Comparison of ENCODE assay signal across 8 cellular contexts in genomic region chr20:3767434-3768341, GRCh38. TPM values are rescaled to one million over a fixed set of nuclear protein-coding genes. Genes with fewer than 3 reads are reported as not detected.
A peak's percentile ranks its signal among the peaks of the same experiment; 100 is the strongest.
DNase-seq lines count a peak whose midpoint lies in the region; ATAC-seq and TF ChIP-seq lines count a peak whose summit lies in the region.

TSS of gene ADISSP (minus strand) at chr20:3767753. CDS start at chr20:3760100, 7,653 bp downstream.

- H3K27ac ChIP-seq in PC-3 (ENCODE audit: low read length): peak within 1 kb of the TSS; percentile 41

- POLR2A ChIA-PET in PC-3 (lab: Charles Lee; ENCODE audit: unreplicated experiment): interaction anchor here (0.5 to 1.3 kb wide), 7 partner anchors 9 to 1115 kb away, joined by 3 to 12 read pairs (median 4); partner anchors contain the start of genes CENPB, NOP56 and SPEF1

- H3K9ac ChIP-seq in PC-3 (ENCODE audit: low read length): peak within 1 kb of the TSS; percentile 93

- peaks cover 4% of the 10 kb centered on the region; the same call in 1 of the 2 replicates for H3K36me3 ChIP-seq in PC-3 (ENCODE audit: low read depth, low read length)

- no peak for TF ChIP-seq RAD21 in Ishikawa (IDR thresholded peaks at IDR 0.05; ENCODE audit: low read depth)

- H4K20me1 ChIP-seq in PC-3 (ENCODE audit: low read length): peaks cover 15% of the 10 kb centered on the region

- peak within 1 kb of the TSS; percentile 80 for H2AFZ ChIP-seq in PC-3 (ENCODE audit: low read length)

- peaks cover 42% of the 10 kb centered on the region for H3K79me2 ChIP-seq in PC-3 (ENCODE audit: low read length)

- H3K27me3 ChIP-seq in PC-3 (ENCODE audit: low read length): no peaks in the 10 kb centered on the region
- H3K27me3 ChIP-seq in mononuclear cell (ENCODE audit: insufficient read depth, low read length): no peaks in the 10 kb centered on the region

- H3F3A ChIP-seq in PC-3 (ENCODE audit: low read length, unreplicated experiment): no peaks in the 10 kb centered on the region

- H3K9me3 ChIP-seq in PC-3 (ENCODE audit: low read length) (no peaks in the 10 kb centered on the region), mononuclear cell (ENCODE audit: low read depth, low read length) (no peaks in the 10 kb centered on the region)

- BruUV-seq in PC-3 (replicated peaks; lab: Mats Ljungman, UMichigan): TSS peak; percentile 94

- TF ChIP-seq CTCF in PC-3 (conservative IDR thresholded peaks at IDR 0.05; ENCODE audit: low read depth, low read length): no peak
- TF ChIP-seq CTCF in epithelial cell of esophagus (IDR thresholded peaks at IDR 0.05; ENCODE audit: insufficient read depth, low read depth, low read length, missing control alignments): no peak

- H3K4me1 ChIP-seq in PC-3 (ENCODE audit: insufficient read depth, low read length): peaks cover 38% of the 10 kb centered on the region
- H3K4me1 ChIP-seq in mononuclear cell (ENCODE audit: insufficient read depth, low read length): peaks cover 50% of the 10 kb centered on the region

- H3K4me2 ChIP-seq in PC-3 (ENCODE audit: low read length): peak within 1 kb of the TSS; percentile 100

- no peaks in the 10 kb centered on the region for H3K9me2 ChIP-seq in PC-3 (replicated peaks; ENCODE audit: low read length)

- TF ChIP-seq EP300 in Ishikawa (IDR thresholded peaks at IDR 0.05; ENCODE audit: borderline replicate concordance): no peak

- intact Hi-C loops in PC-3 (cut with micrococcal nuclease): loop anchor here (5.0 kb wide), 2 partner anchors 45 to 90 kb away; no protein-coding TSS in a partner anchor

- DNase-seq in DMS53 (lab: John Stamatoyannopoulos, UW) (peak; percentile 99), PC-3 (peak; percentile 99), activated T-cell treated with anti-CD3 and anti-CD28 coated beads for 48 hours (ENCODE audit: low read depth) (peak; percentile 99), epithelial cell of esophagus (ENCODE audit: low read depth) (peak; percentile 99)
- peak; percentile 85 to 94 for DNase-seq in stimulated activated CD8-positive, alpha-beta memory T cell treated with anti-CD3 and anti-CD28 coated beads, Interleukin-4, amount 100 ng/mL, for 1 hour (ENCODE audit: low read depth in 2 of 2, low spot score in 1 of 2)

- peak; percentile 89 for ATAC-seq in GM21576 (IDR thresholded peaks at IDR 0.05; ENCODE audit: unreplicated experiment)
- peak; percentile 79 for ATAC-seq in PC-3

- CTCF ChIA-PET in PC-3 (lab: Charles Lee): interaction anchor here (0.5 to 2.1 kb wide), 8 partner anchors 11 to 90 kb away, joined by 3 to 18 read pairs (median 4); partner anchors contain the start of genes CENPB and SPEF1

- H3K4me3 ChIP-seq in PC-3 (ENCODE audit: low read length): peak within 1 kb of the TSS; percentile 98
- peak within 1 kb of the TSS; percentile 81 for H3K4me3 ChIP-seq in epithelial cell of esophagus (ENCODE audit: low read length)
- H3K4me3 ChIP-seq in mononuclear cell (ENCODE audit: low read length): peak within 1 kb of the TSS; percentile 70

TF ChIP-seq in Ishikawa, 13 proteins besides CTCF, POLR2A, EP300 and RAD21:
- peak; percentile 6; the same call in 1 of the 2 replicates for TF ChIP-seq NFIC (IDR thresholded peaks at IDR 0.05)
- TF ChIP-seq TCF12 (IDR thresholded peaks at IDR 0.05; ENCODE audit: low read depth): peak; percentile 24; the same call in 1 of the 2 replicates
- no peak for TF ChIP-seq CEBPB (IDR thresholded peaks at IDR 0.05)
- TF ChIP-seq, protein P1, sequence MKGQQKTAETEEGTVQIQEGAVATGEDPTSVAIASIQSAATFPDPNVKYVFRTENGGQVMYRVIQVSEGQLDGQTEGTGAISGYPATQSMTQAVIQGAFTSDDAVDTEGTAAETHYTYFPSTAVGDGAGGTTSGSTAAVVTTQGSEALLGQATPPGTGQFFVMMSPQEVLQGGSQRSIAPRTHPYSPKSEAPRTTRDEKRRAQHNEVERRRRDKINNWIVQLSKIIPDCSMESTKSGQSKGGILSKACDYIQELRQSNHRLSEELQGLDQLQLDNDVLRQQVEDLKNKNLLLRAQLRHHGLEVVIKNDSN (IDR thresholded peaks at IDR 0.05): peak; percentile 96
- TF ChIP-seq, protein P2, sequence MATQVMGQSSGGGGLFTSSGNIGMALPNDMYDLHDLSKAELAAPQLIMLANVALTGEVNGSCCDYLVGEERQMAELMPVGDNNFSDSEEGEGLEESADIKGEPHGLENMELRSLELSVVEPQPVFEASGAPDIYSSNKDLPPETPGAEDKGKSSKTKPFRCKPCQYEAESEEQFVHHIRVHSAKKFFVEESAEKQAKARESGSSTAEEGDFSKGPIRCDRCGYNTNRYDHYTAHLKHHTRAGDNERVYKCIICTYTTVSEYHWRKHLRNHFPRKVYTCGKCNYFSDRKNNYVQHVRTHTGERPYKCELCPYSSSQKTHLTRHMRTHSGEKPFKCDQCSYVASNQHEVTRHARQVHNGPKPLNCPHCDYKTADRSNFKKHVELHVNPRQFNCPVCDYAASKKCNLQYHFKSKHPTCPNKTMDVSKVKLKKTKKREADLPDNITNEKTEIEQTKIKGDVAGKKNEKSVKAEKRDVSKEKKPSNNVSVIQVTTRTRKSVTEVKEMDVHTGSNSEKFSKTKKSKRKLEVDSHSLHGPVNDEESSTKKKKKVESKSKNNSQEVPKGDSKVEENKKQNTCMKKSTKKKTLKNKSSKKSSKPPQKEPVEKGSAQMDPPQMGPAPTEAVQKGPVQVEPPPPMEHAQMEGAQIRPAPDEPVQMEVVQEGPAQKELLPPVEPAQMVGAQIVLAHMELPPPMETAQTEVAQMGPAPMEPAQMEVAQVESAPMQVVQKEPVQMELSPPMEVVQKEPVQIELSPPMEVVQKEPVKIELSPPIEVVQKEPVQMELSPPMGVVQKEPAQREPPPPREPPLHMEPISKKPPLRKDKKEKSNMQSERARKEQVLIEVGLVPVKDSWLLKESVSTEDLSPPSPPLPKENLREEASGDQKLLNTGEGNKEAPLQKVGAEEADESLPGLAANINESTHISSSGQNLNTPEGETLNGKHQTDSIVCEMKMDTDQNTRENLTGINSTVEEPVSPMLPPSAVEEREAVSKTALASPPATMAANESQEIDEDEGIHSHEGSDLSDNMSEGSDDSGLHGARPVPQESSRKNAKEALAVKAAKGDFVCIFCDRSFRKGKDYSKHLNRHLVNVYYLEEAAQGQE (IDR thresholded peaks at IDR 0.05; ENCODE audit: low read depth): no peak
- peak; percentile 65 for TF ChIP-seq TAF1 (IDR thresholded peaks at IDR 0.05; ENCODE audit: low read depth)
- TF ChIP-seq EGR1 (IDR thresholded peaks at IDR 0.05): peak; percentile 69
- TF ChIP-seq, protein P3, sequence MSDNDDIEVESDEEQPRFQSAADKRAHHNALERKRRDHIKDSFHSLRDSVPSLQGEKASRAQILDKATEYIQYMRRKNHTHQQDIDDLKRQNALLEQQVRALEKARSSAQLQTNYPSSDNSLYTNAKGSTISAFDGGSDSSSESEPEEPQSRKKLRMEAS (IDR thresholded peaks at IDR 0.05): peak; percentile 94
- TF ChIP-seq ZBTB7A (IDR thresholded peaks at IDR 0.05; ENCODE audit: low read depth): 0 out of 2 replicates have a peak, but pooled peaks have one; percentile 88
TF ChIP-seq in Ishikawa: peak in this region for 7.

RNA-seq across cellular contexts. Expression of gene ADISSP, which starts in this region (rescaled TPM):
- 244 and 307 TPM in 2 replicates for total RNA-seq in PC-3 (2014; rRNA removed)
- total RNA-seq in mononuclear cell: 15.5 TPM

Comparison
In these comparisons a context has a peak if more than half of its experiments do, and no peak if none do; other contexts are left out.
1. Peak in every context shown above with its lines: DNase-seq, ATAC-seq, H3K4me3 ChIP-seq and H3K27ac ChIP-seq.
2. RNA of gene ADISSP (total RNA-seq): 244 to 307 TPM in PC-3; 15.5 TPM in mononuclear cell (single experiment); every median in the first group is over 10 times any median in the second.